ENCODE assay signal across 1 cellular context in the genomic region with DNA sequence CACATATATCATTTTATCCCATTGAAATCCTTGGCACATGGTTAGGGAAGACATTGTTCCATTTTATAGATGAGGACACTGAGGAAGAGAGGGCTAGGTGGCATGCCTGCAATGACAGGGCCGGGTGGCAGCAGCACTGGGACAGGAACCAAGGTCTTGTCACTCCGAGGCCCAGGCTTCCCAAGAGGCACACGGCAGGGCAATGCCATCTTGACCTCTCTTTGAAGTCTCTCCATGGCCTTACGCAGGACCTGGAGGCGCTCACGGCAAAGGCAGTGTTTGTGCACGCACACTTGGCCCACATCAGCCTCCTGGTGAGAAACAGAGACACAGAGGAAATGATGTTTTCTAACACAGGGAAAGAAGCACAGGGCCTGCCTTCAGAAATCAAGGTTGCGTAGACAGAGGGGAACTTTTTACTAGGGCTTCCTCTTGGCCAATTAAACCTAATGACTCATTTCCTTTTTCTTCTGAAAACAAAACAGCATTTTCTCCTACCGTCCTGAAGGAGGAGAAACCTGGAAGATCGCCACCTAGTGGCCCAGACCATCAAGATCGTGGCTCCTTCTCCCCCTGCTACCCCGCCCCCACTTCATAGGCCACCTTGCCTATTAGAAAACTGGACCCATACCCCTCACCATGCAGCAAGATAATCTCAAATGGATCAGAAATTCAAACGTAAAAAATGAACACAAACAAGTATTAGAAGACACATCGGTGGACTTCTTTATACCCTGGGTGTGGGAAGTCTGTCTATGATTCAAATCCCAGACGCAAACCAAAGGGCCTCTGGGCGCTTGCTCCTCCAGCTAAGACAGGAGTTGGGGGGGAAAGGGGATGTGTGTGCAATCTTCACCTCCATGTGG.
A peak's percentile ranks its signal among the peaks of the same experiment; 100 is the strongest.
TF ChIP-seq lines count a peak whose summit lies in the region.

No MANE protein-coding gene starts in this region.

TF ChIP-seq in K562, 482 proteins besides CTCF, POLR2A, EP300 and RAD21 (continued from another document and continues in another):
- TF ChIP-seq, protein P1, sequence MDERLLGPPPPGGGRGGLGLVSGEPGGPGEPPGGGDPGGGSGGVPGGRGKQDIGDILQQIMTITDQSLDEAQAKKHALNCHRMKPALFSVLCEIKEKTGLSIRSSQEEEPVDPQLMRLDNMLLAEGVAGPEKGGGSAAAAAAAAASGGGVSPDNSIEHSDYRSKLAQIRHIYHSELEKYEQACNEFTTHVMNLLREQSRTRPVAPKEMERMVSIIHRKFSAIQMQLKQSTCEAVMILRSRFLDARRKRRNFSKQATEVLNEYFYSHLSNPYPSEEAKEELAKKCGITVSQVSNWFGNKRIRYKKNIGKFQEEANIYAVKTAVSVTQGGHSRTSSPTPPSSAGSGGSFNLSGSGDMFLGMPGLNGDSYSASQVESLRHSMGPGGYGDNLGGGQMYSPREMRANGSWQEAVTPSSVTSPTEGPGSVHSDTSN (CRISPR knock-in tag; IDR thresholded peaks at IDR 0.05; ENCODE audit: low read depth), result no peak
- TF ChIP-seq, protein P1 (tag; conservative IDR thresholded peaks at IDR 0.05; ENCODE audit: low read depth), result no peak
- TF ChIP-seq, protein P2, sequence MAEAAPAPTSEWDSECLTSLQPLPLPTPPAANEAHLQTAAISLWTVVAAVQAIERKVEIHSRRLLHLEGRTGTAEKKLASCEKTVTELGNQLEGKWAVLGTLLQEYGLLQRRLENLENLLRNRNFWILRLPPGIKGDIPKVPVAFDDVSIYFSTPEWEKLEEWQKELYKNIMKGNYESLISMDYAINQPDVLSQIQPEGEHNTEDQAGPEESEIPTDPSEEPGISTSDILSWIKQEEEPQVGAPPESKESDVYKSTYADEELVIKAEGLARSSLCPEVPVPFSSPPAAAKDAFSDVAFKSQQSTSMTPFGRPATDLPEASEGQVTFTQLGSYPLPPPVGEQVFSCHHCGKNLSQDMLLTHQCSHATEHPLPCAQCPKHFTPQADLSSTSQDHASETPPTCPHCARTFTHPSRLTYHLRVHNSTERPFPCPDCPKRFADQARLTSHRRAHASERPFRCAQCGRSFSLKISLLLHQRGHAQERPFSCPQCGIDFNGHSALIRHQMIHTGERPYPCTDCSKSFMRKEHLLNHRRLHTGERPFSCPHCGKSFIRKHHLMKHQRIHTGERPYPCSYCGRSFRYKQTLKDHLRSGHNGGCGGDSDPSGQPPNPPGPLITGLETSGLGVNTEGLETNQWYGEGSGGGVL (CRISPR knock-in tag; IDR thresholded peaks at IDR 0.05), result no peak
- TF ChIP-seq FOXM1 (IDR thresholded peaks at IDR 0.05; ENCODE audit: low read depth), result peak; percentile 66; the same call in 1 of the 2 replicates
- no peak for TF ChIP-seq FOXM1 (CRISPR knock-in tag; IDR thresholded peaks at IDR 0.05; ENCODE audit: low read depth)
- no peak for TF ChIP-seq HDAC6 (IDR thresholded peaks at IDR 0.05; ENCODE audit: low read depth, low read length)
- no peak for TF ChIP-seq NONO (IDR thresholded peaks at IDR 0.05; ENCODE audit: low read depth in 2 of 2, low read length in 1 of 2)
- no peak for TF ChIP-seq KLF16 (IDR thresholded peaks at IDR 0.05)
- no peak for TF ChIP-seq SMAD3 (CRISPR knock-in tag; conservative IDR thresholded peaks at IDR 0.05)
- peak; percentile 56 for TF ChIP-seq SMAD4 (CRISPR knock-in tag; conservative IDR thresholded peaks at IDR 0.05)
- TF ChIP-seq, protein P3, sequence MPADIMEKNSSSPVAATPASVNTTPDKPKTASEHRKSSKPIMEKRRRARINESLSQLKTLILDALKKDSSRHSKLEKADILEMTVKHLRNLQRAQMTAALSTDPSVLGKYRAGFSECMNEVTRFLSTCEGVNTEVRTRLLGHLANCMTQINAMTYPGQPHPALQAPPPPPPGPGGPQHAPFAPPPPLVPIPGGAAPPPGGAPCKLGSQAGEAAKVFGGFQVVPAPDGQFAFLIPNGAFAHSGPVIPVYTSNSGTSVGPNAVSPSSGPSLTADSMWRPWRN (IDR thresholded peaks at IDR 0.05; ENCODE audit: low read depth), result no peak
- no peak for TF ChIP-seq RHOXF2B (CRISPR knock-in tag; conservative IDR thresholded peaks at IDR 0.05)
- no peak; the same call in 1 of the 2 replicates for TF ChIP-seq NCOR1 (IDR thresholded peaks at IDR 0.05)
- TF ChIP-seq SMC3 (conservative IDR thresholded peaks at IDR 0.05; ENCODE audit: insufficient read depth, low read depth, low read length), result peak; percentile 85
- no peak for TF ChIP-seq TGIF2 (CRISPR knock-in tag; IDR thresholded peaks at IDR 0.05)
- no peak for TF ChIP-seq ERF (CRISPR knock-in tag; IDR thresholded peaks at IDR 0.05)
- TF ChIP-seq HNRNPK (IDR thresholded peaks at IDR 0.05; ENCODE audit: low read depth, low read length, poor library complexity, severe bottlenecking), result no peak
- no peak for TF ChIP-seq E2F3 (CRISPR knock-in tag; IDR thresholded peaks at IDR 0.05)
- TF ChIP-seq DPF2 (IDR thresholded peaks at IDR 0.05), result peak; percentile 84
- 0 out of 2 replicates have a peak, but pooled peaks have one; percentile 12 for TF ChIP-seq TAL1 (IDR thresholded peaks at IDR 0.05)
- TF ChIP-seq, protein P4, sequence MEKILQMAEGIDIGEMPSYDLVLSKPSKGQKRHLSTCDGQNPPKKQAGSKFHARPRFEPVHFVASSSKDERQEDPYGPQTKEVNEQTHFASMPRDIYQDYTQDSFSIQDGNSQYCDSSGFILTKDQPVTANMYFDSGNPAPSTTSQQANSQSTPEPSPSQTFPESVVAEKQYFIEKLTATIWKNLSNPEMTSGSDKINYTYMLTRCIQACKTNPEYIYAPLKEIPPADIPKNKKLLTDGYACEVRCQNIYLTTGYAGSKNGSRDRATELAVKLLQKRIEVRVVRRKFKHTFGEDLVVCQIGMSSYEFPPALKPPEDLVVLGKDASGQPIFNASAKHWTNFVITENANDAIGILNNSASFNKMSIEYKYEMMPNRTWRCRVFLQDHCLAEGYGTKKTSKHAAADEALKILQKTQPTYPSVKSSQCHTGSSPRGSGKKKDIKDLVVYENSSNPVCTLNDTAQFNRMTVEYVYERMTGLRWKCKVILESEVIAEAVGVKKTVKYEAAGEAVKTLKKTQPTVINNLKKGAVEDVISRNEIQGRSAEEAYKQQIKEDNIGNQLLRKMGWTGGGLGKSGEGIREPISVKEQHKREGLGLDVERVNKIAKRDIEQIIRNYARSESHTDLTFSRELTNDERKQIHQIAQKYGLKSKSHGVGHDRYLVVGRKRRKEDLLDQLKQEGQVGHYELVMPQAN (IDR thresholded peaks at IDR 0.05; ENCODE audit: borderline replicate concordance), result no peak
- no peak for TF ChIP-seq TAF1 (IDR thresholded peaks at IDR 0.05; ENCODE audit: control insufficient read depth, extremely low read depth, insufficient read depth, low read length, severe bottlenecking)
- 0 out of 2 replicates have a peak, but pooled peaks have one; percentile 30 for TF ChIP-seq LCOR (CRISPR knock-in tag; IDR thresholded peaks at IDR 0.05)
- TF ChIP-seq, protein P5, sequence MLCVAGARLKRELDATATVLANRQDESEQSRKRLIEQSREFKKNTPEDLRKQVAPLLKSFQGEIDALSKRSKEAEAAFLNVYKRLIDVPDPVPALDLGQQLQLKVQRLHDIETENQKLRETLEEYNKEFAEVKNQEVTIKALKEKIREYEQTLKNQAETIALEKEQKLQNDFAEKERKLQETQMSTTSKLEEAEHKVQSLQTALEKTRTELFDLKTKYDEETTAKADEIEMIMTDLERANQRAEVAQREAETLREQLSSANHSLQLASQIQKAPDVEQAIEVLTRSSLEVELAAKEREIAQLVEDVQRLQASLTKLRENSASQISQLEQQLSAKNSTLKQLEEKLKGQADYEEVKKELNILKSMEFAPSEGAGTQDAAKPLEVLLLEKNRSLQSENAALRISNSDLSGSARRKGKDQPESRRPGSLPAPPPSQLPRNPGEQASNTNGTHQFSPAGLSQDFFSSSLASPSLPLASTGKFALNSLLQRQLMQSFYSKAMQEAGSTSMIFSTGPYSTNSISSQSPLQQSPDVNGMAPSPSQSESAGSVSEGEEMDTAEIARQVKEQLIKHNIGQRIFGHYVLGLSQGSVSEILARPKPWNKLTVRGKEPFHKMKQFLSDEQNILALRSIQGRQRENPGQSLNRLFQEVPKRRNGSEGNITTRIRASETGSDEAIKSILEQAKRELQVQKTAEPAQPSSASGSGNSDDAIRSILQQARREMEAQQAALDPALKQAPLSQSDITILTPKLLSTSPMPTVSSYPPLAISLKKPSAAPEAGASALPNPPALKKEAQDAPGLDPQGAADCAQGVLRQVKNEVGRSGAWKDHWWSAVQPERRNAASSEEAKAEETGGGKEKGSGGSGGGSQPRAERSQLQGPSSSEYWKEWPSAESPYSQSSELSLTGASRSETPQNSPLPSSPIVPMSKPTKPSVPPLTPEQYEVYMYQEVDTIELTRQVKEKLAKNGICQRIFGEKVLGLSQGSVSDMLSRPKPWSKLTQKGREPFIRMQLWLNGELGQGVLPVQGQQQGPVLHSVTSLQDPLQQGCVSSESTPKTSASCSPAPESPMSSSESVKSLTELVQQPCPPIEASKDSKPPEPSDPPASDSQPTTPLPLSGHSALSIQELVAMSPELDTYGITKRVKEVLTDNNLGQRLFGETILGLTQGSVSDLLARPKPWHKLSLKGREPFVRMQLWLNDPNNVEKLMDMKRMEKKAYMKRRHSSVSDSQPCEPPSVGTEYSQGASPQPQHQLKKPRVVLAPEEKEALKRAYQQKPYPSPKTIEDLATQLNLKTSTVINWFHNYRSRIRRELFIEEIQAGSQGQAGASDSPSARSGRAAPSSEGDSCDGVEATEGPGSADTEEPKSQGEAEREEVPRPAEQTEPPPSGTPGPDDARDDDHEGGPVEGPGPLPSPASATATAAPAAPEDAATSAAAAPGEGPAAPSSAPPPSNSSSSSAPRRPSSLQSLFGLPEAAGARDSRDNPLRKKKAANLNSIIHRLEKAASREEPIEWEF (CRISPR knock-in tag; IDR thresholded peaks at IDR 0.05), result no peak
- TF ChIP-seq, protein P6, sequence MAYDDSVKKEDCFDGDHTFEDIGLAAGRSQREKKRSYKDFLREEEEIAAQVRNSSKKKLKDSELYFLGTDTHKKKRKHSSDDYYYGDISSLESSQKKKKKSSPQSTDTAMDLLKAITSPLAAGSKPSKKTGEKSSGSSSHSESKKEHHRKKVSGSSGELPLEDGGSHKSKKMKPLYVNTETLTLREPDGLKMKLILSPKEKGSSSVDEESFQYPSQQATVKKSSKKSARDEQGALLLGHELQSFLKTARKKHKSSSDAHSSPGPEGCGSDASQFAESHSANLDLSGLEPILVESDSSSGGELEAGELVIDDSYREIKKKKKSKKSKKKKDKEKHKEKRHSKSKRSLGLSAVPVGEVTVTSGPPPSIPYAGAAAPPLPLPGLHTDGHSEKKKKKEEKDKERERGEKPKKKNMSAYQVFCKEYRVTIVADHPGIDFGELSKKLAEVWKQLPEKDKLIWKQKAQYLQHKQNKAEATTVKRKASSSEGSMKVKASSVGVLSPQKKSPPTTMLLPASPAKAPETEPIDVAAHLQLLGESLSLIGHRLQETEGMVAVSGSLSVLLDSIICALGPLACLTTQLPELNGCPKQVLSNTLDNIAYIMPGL (CRISPR knock-in tag; IDR thresholded peaks at IDR 0.05), result no peak
- TF ChIP-seq GABPB1 (CRISPR knock-in tag; IDR thresholded peaks at IDR 0.05), result peak; percentile 73
- TF ChIP-seq NBN (IDR thresholded peaks at IDR 0.05; ENCODE audit: low read depth), result peak; percentile 28; the same call in 1 of the 2 replicates
- no peak for TF ChIP-seq SMAD1 (IDR thresholded peaks at IDR 0.05; ENCODE audit: low read depth, low read length, partially characterized antibody)
- no peak for TF ChIP-seq DNMT1 (IDR thresholded peaks at IDR 0.05)
- no peak for TF ChIP-seq PCBP2 (IDR thresholded peaks at IDR 0.05; ENCODE audit: low read depth, low read length, poor library complexity, severe bottlenecking)
- TF ChIP-seq, protein P7, sequence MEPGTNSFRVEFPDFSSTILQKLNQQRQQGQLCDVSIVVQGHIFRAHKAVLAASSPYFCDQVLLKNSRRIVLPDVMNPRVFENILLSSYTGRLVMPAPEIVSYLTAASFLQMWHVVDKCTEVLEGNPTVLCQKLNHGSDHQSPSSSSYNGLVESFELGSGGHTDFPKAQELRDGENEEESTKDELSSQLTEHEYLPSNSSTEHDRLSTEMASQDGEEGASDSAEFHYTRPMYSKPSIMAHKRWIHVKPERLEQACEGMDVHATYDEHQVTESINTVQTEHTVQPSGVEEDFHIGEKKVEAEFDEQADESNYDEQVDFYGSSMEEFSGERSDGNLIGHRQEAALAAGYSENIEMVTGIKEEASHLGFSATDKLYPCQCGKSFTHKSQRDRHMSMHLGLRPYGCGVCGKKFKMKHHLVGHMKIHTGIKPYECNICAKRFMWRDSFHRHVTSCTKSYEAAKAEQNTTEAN (CRISPR knock-in tag; IDR thresholded peaks at IDR 0.05), result no peak
- TF ChIP-seq PHTF2 (CRISPR knock-in tag; IDR thresholded peaks at IDR 0.05), result no peak
- TF ChIP-seq STAG1 (CRISPR knock-in tag; IDR thresholded peaks at IDR 0.05; ENCODE audit: borderline replicate concordance), result 0 out of 2 replicates have a peak, but pooled peaks have one; percentile 7
